Comparison of ENCODE assay signal across 28 cellular contexts in genomic region chr9:87622098-87622497, GRCh38.
"Had no signal": no experiment of that assay in that cellular context is flagged by ENCODE, and none has a peak within 500 bp of the region (broad histone marks: within the 10 kb centered on the region; RNA-seq: fewer than 3 reads in every experiment).

No MANE protein-coding gene starts in this region.

- H3K36me3 ChIP-seq: adrenal gland, brain microvascular endothelial cell had no signal

- H3K4me3 ChIP-seq: adrenal gland, MG63, SJCRH30, SK-N-MC had no signal

- H3K27ac Mint-ChIP-seq: activated CD4-positive, alpha-beta T cell treated with anti-CD3 and anti-CD28 coated beads for 36 hours; activated CD4-positive, alpha-beta T cell treated with anti-CD3 and anti-CD28 coated beads, Interleukin-2, amount 10 ng/mL, durations not matched to agents 7 days and 5 days; activated CD8-positive, alpha-beta T cell treated with anti-CD3 and anti-CD28 coated beads, Interleukin-2, amount 10 ng/mL, durations not matched to agents 7 days and 5 days; activated T-cell treated with anti-CD3 and anti-CD28 coated beads, Interleukin-2, amount 50 U/mL, for 24 hours; activated T-helper 2 cell treated with anti-CD3 and anti-CD28 coated beads, Interferon-gamma antibody, Interleukin-2, Interleukin-4, amounts not matched to agents 10 μg/mL and 5 μg/mL and 100 μg/mL, durations not matched to agents 14 hours and 24 hours and 36 hours; T-helper 2 cell treated with Interferon-gamma antibody and Interleukin-4, amounts not matched to agents 5 μg/mL and 100 μg/mL, for 36 hours had no signal

- H3K27me3 ChIP-seq: adrenal gland, brain microvascular endothelial cell, MG63, SJCRH30 had no signal

- H3K27me3 Mint-ChIP-seq: activated CD4-positive, alpha-beta T cell treated with anti-CD3 and anti-CD28 coated beads, Interleukin-2, amount 10 ng/mL, durations not matched to agents 7 days and 5 days had no signal

- H3K9me3 Mint-ChIP-seq: activated CD4-positive, alpha-beta T cell treated with anti-CD3 and anti-CD28 coated beads, Interleukin-2, amount 10 ng/mL, durations not matched to agents 7 days and 5 days; activated T-helper 2 cell treated with anti-CD3 and anti-CD28 coated beads, Interferon-gamma antibody, Interleukin-2, Interleukin-4, amounts not matched to agents 10 μg/mL and 5 μg/mL and 100 μg/mL, durations not matched to agents 14 hours and 24 hours and 36 hours; T-helper 2 cell treated with Interferon-gamma antibody and Interleukin-4, amounts not matched to agents 5 μg/mL and 100 μg/mL, for 36 hours had no signal

- DNase-seq: activated CD4-positive, alpha-beta T cell treated with anti-CD3 and anti-CD28 coated beads for 36 hours; activated CD4-positive, alpha-beta T cell treated with anti-CD3 and anti-CD28 coated beads, Interleukin-2, amount 10 ng/mL, durations not matched to agents 7 days and 5 days; activated CD4-positive, alpha-beta T cell treated with anti-CD3 and anti-CD28 coated beads, Interleukin-2, amount 50 U/mL, for 48 hours; activated CD8-positive, alpha-beta T cell treated with anti-CD3 and anti-CD28 coated beads, Interleukin-2, amount 10 ng/mL, durations not matched to agents 7 days and 5 days; activated gamma-delta T cell; activated naive CD4-positive, alpha-beta T cell treated with Interleukin-2 at 50 U/mL for 16 hours; activated T-cell treated with anti-CD3 and anti-CD28 coated beads, Interleukin-2, amount 50 U/mL, for 24 hours; brain microvascular endothelial cell; Karpas-422; KBM-7; MG63; NCI-H1048; NCI-H1105 treated with DMSO at 0.1 percent for 48 hours; NCI-H1436; NCI-H1694; NCI-H2029; NCI-H345; NCI-H524 treated with DMSO at 0.1 percent for 48 hours; SHP77; SJCRH30 had no signal

- H3K27ac ChIP-seq: adrenal gland, brain microvascular endothelial cell, SJCRH30, SK-N-MC had no signal

- FAIRE-seq: TTC549 had no signal

- H3K9me3 ChIP-seq: adrenal gland, MG63, SJCRH30 had no signal

- H3K4me3 Mint-ChIP-seq: activated CD4-positive, alpha-beta T cell treated with anti-CD3 and anti-CD28 coated beads for 36 hours; activated CD4-positive, alpha-beta T cell treated with anti-CD3 and anti-CD28 coated beads, Interleukin-2, amount 10 ng/mL, durations not matched to agents 7 days and 5 days; activated CD8-positive, alpha-beta T cell treated with anti-CD3 and anti-CD28 coated beads, Interleukin-2, amount 10 ng/mL, durations not matched to agents 7 days and 5 days; activated T-cell treated with anti-CD3 and anti-CD28 coated beads, Interleukin-2, amount 50 U/mL, for 24 hours; T-helper 2 cell treated with Interferon-gamma antibody and Interleukin-4, amounts not matched to agents 5 μg/mL and 100 μg/mL, for 36 hours had no signal

- H3K4me1 Mint-ChIP-seq: activated CD4-positive, alpha-beta T cell treated with anti-CD3 and anti-CD28 coated beads for 36 hours; activated CD4-positive, alpha-beta T cell treated with anti-CD3 and anti-CD28 coated beads, Interleukin-2, amount 10 ng/mL, durations not matched to agents 7 days and 5 days had no signal

- ATAC-seq: activated CD4-positive, alpha-beta T cell treated with anti-CD3 and anti-CD28 coated beads for 36 hours; activated CD4-positive, CD25-positive, alpha-beta regulatory T cell treated with anti-CD3 and anti-CD28 coated beads, Interleukin-2, amount 50 U/mL, for 24 hours; activated CD8-positive, alpha-beta T cell treated with anti-CD3 and anti-CD28 coated beads, Interleukin-2, amount 10 ng/mL, durations not matched to agents 7 days and 5 days; activated naive CD4-positive, alpha-beta T cell treated with anti-CD3 and anti-CD28 coated beads, Interleukin-2, amount 50 U/mL, for 72 hours; Panc1 had no signal

- H3K4me1 ChIP-seq: adrenal gland had no signal
